Comparison of ENCODE assay signal across 30 cellular contexts in genomic region chr17:19553036-19553435, GRCh38. TPM values are rescaled to one million over a fixed set of nuclear protein-coding genes. Genes with fewer than 3 reads are reported as not detected.
"Had no signal": no experiment of that assay in that cellular context is flagged by ENCODE, and none has a peak within 500 bp of the region (broad histone marks: within the 10 kb centered on the region; RNA-seq: fewer than 3 reads in every experiment).

No MANE protein-coding gene starts in this region.

- H3K36me3 ChIP-seq: breast epithelium, esophagus squamous epithelium, left lung, neutrophil, ovary, spleen had no signal

- H3K27ac ChIP-seq: breast epithelium, epithelial cell of prostate, esophagus squamous epithelium, left lung, neutrophil, psoas muscle had no signal

- H3K27me3 Mint-ChIP-seq: dendritic cell treated with granulocyte-macrophage colony-stimulating factor and Interleukin-4, amounts not matched to agents 40 ng/mL and 50 ng/mL, for 4 days had no signal

- ATAC-seq: activated naive CD8-positive, alpha-beta T cell treated with anti-CD3 and anti-CD28 coated beads, Interleukin-2, amount 50 U/mL, for 24 hours; left lung; mucosa of descending colon; psoas muscle had no signal

- H3K27ac Mint-ChIP-seq: activated CD4-positive, alpha-beta memory T cell treated with anti-CD3 and anti-CD28 coated beads for 36 hours; activated CD4-positive, alpha-beta T cell treated with anti-CD3 and anti-CD28 coated beads, Interleukin-2, amount 10 ng/mL, durations not matched to agents 24 days and 14 days; activated naive CD8-positive, alpha-beta T cell treated with anti-CD3 and anti-CD28 coated beads, Interleukin-2, amount 50 U/mL, for 24 hours; T-helper 1 cell treated with Interleukin-12 subunit alpha and Interleukin-12 subunit beta and Interleukin-4 antibody, amounts not matched to agents 30 μg/mL and 1 μg/mL, for 36 hours had no signal

- H3K4me1 ChIP-seq: breast epithelium, esophagus squamous epithelium, left lung, psoas muscle had no signal

- DNase-seq: activated CD4-positive, alpha-beta memory T cell treated with anti-CD3 and anti-CD28 coated beads for 36 hours; activated CD4-positive, alpha-beta T cell treated with anti-CD3 and anti-CD28 coated beads, Interleukin-2, amount 10 ng/mL, durations not matched to agents 24 days and 14 days; activated CD4-positive, CD25-positive, alpha-beta regulatory T cell treated with anti-CD3 and anti-CD28 coated beads, Interleukin-2, amount 50 U/mL, for 72 hours; activated CD8-positive, alpha-beta memory T cell treated with anti-CD3 and anti-CD28 coated beads, Interleukin-2, amount 50 U/mL, for 4 hours; activated gamma-delta T cell treated with Interleukin-2 at 50 U/mL for 16 hours; activated naive CD4-positive, alpha-beta T cell treated with anti-CD3 and anti-CD28 coated beads, Interleukin-2, amount 50 U/mL, for 16 hours; activated naive CD8-positive, alpha-beta T cell treated with anti-CD3 and anti-CD28 coated beads, Interleukin-2, amount 50 U/mL, for 24 hours; activated T-cell treated with anti-CD3 and anti-CD28 coated beads, Interleukin-2, amount 50 U/mL, for 1 hour; effector CD4-positive, alpha-beta T cell; esophagus squamous epithelium; left lung; mesendoderm; mucosa of descending colon; ovary; psoas muscle; spleen; stimulated activated naive CD4-positive, alpha-beta T cell treated with Interleukin-2 at 50 U/mL for 16 hours; SW 1271; T-helper 9 cell; trophoblast cell had no signal

- H3K4me3 Mint-ChIP-seq: activated CD4-positive, alpha-beta memory T cell treated with anti-CD3 and anti-CD28 coated beads for 36 hours; activated CD4-positive, alpha-beta T cell treated with anti-CD3 and anti-CD28 coated beads, Interleukin-2, amount 10 ng/mL, durations not matched to agents 24 days and 14 days; activated naive CD8-positive, alpha-beta T cell treated with anti-CD3 and anti-CD28 coated beads, Interleukin-2, amount 50 U/mL, for 24 hours; central memory CD8-positive, alpha-beta T cell; dendritic cell treated with granulocyte-macrophage colony-stimulating factor and Interleukin-4, amounts not matched to agents 40 ng/mL and 50 ng/mL, for 4 days; nephron; T-helper 1 cell treated with Interleukin-12 subunit alpha and Interleukin-12 subunit beta and Interleukin-4 antibody, amounts not matched to agents 30 μg/mL and 1 μg/mL, for 36 hours had no signal

- H3K4me3 ChIP-seq: breast epithelium, esophagus squamous epithelium, left lung, lung, mucosa of descending colon, ovary, psoas muscle, spleen had no signal

- H3K4me1 Mint-ChIP-seq: activated CD4-positive, alpha-beta T cell treated with anti-CD3 and anti-CD28 coated beads, Interleukin-2, amount 10 ng/mL, durations not matched to agents 24 days and 14 days; activated naive CD8-positive, alpha-beta T cell treated with anti-CD3 and anti-CD28 coated beads, Interleukin-2, amount 50 U/mL, for 24 hours; central memory CD8-positive, alpha-beta T cell had no signal

- FAIRE-seq: endometrium, frontal cortex had no signal

- H3K9me3 ChIP-seq: breast epithelium, esophagus squamous epithelium, left lung, mucosa of descending colon, neutrophil, ovary, psoas muscle had no signal

- H3K27me3 ChIP-seq: breast epithelium, esophagus squamous epithelium, neutrophil, ovary, spleen had no signal

- H3K9me3 Mint-ChIP-seq: activated CD4-positive, alpha-beta T cell treated with anti-CD3 and anti-CD28 coated beads, Interleukin-2, amount 10 ng/mL, durations not matched to agents 24 days and 14 days; activated naive CD8-positive, alpha-beta T cell treated with anti-CD3 and anti-CD28 coated beads, Interleukin-2, amount 50 U/mL, for 24 hours; central memory CD8-positive, alpha-beta T cell; T-helper 1 cell treated with Interleukin-12 subunit alpha and Interleukin-12 subunit beta and Interleukin-4 antibody, amounts not matched to agents 30 μg/mL and 1 μg/mL, for 36 hours had no signal

RNA-seq across cellular contexts. Expression of gene SLC47A1, which starts 19.4 kb away (rescaled TPM):
- total RNA-seq: activated CD4-positive, alpha-beta T cell treated with anti-CD3 and anti-CD28 coated beads, Interleukin-2, amount 10 ng/mL, durations not matched to agents 24 days and 14 days had no signal
